17 cellular contexts compared by ENCODE assay signal in the genomic region with DNA sequence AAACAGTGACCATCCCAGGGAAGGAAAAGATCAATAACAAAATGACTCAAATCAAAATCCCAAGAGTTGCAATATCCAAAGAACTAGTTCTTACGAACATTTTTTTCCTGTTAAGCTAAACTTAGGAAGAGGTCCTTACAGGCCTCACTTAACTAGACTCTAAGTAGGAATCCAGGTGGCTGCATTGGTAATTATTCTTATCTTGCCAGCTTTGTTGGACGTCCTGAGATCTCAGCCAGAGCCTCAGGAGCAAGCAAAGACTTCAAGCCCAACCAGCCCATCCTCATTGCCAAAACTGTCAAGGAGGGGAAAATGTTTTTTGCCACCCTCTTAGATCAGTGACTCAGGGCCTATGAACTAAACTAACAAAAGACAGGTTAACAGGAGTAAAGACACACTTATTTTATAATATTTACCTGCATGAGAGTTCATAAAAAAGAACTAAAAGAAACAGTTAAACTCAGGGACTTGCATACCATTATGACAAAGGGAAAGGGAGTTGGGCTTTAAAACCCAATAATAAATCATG. TPM values are rescaled to one million over a fixed set of nuclear protein-coding genes. Genes with fewer than 3 reads are reported as not detected.
"Had no signal": no experiment of that assay in that cellular context is flagged by ENCODE, and none has a peak within 500 bp of the region (broad histone marks: within the 10 kb centered on the region; RNA-seq: fewer than 3 reads in every experiment).

No MANE protein-coding gene starts in this region.

- H3K27me3 Mint-ChIP-seq: activated CD4-positive, alpha-beta T cell treated with anti-CD3 and anti-CD28 coated beads, Interleukin-2, amount 10 ng/mL, durations not matched to agents 24 days and 14 days had no signal

- ATAC-seq: activated T-helper 17 cell treated with anti-CD3 and anti-CD28 coated beads, Interleukin-2, amount 50 U/mL, for 72 hours had no signal

- H3K27ac Mint-ChIP-seq: activated CD4-positive, alpha-beta T cell treated with anti-CD3 and anti-CD28 coated beads, Interleukin-2, amount 10 ng/mL, durations not matched to agents 24 days and 14 days; activated naive CD4-positive, alpha-beta T cell treated with anti-CD3 and anti-CD28 coated beads for 36 hours; activated naive CD8-positive, alpha-beta T cell; activated T-helper 17 cell treated with anti-CD3 and anti-CD28 coated beads, Interleukin-2, amount 50 U/mL, for 72 hours; T-helper 1 cell treated with Interleukin-12 subunit alpha and Interleukin-12 subunit beta and Interleukin-4 antibody, amounts not matched to agents 30 μg/mL and 1 μg/mL, for 36 hours; WTC11 had no signal

- H3K4me3 Mint-ChIP-seq: activated CD4-positive, alpha-beta T cell treated with anti-CD3 and anti-CD28 coated beads, Interleukin-2, amount 10 ng/mL, durations not matched to agents 24 days and 14 days; activated naive CD4-positive, alpha-beta T cell treated with anti-CD3 and anti-CD28 coated beads for 36 hours; activated naive CD8-positive, alpha-beta T cell; activated T-helper 17 cell treated with anti-CD3 and anti-CD28 coated beads, Interleukin-2, amount 50 U/mL, for 72 hours; T-helper 1 cell treated with Interleukin-12 subunit alpha and Interleukin-12 subunit beta and Interleukin-4 antibody, amounts not matched to agents 30 μg/mL and 1 μg/mL, for 36 hours; WTC11 had no signal

- DNase-seq: activated CD4-positive, alpha-beta T cell treated with anti-CD3 and anti-CD28 coated beads, Interleukin-2, amount 10 ng/mL, durations not matched to agents 24 days and 14 days; activated CD4-positive, alpha-beta T cell treated with anti-CD3 and anti-CD28 coated beads, Interleukin-2, amount 50 U/mL, for 48 hours; activated CD4-positive, CD25-positive, alpha-beta regulatory T cell treated with anti-CD3 and anti-CD28 coated beads, Interleukin-2, amount 50 U/mL, for 72 hours; activated gamma-delta T cell; activated naive CD4-positive, alpha-beta T cell treated with anti-CD3 and anti-CD28 coated beads for 36 hours; activated T-cell treated with anti-CD3 and anti-CD28 coated beads for 4 hours; activated T-cell treated with anti-CD3 and anti-CD28 coated beads, Interleukin-2, amount 50 U/mL, for 48 hours; amygdala; MM.1S; NCI-H1694 treated with DMSO at 0.1 percent for 48 hours; NCI-H446; NCI-H524; SHP77 treated with DMSO at 0.1 percent for 48 hours had no signal

- H3K9me3 Mint-ChIP-seq: activated CD4-positive, alpha-beta T cell treated with anti-CD3 and anti-CD28 coated beads, Interleukin-2, amount 10 ng/mL, durations not matched to agents 24 days and 14 days; activated naive CD4-positive, alpha-beta T cell treated with anti-CD3 and anti-CD28 coated beads for 36 hours; activated T-helper 17 cell treated with anti-CD3 and anti-CD28 coated beads, Interleukin-2, amount 50 U/mL, for 72 hours; T-helper 1 cell treated with Interleukin-12 subunit alpha and Interleukin-12 subunit beta and Interleukin-4 antibody, amounts not matched to agents 30 μg/mL and 1 μg/mL, for 36 hours had no signal

- H3K36me3 Mint-ChIP-seq: activated naive CD8-positive, alpha-beta T cell; WTC11 had no signal

- H3K4me1 Mint-ChIP-seq: activated CD4-positive, alpha-beta T cell treated with anti-CD3 and anti-CD28 coated beads, Interleukin-2, amount 10 ng/mL, durations not matched to agents 24 days and 14 days; activated T-helper 17 cell treated with anti-CD3 and anti-CD28 coated beads, Interleukin-2, amount 50 U/mL, for 72 hours had no signal

RNA-seq across cellular contexts. Expression of a gene that starts 18.3 kb away (rescaled TPM):
- total RNA-seq: activated CD4-positive, alpha-beta T cell treated with anti-CD3 and anti-CD28 coated beads, Interleukin-2, amount 10 ng/mL, durations not matched to agents 24 days and 14 days; activated naive CD4-positive, alpha-beta T cell treated with anti-CD3 and anti-CD28 coated beads for 36 hours; activated T-helper 17 cell treated with anti-CD3 and anti-CD28 coated beads, Interleukin-2, amount 50 U/mL, for 72 hours had no signal
